ENCODE assay signal across 19 cellular contexts in genomic region chr10:72140174-72140573, GRCh38. TPM values are rescaled to one million over a fixed set of nuclear protein-coding genes. Genes with fewer than 3 reads are reported as not detected.
A peak's percentile ranks its signal among the peaks of the same experiment; 100 is the strongest.
DNase-seq lines count a peak whose midpoint lies in the region; ATAC-seq and TF ChIP-seq lines count a peak whose summit lies in the region.
"Had no signal": no experiment of that assay in that cellular context is flagged by ENCODE, and none has a peak within 500 bp of the region (broad histone marks: within the 10 kb centered on the region; RNA-seq: fewer than 3 reads in every experiment).

No MANE protein-coding gene starts in this region.

- H4K5ac ChIP-seq in H9 (ENCODE audit: insufficient read length, low read depth, low read length), result no peak overlapping the region

- no peak overlapping the region for H3K4me2 ChIP-seq in H9 (ENCODE audit: insufficient read depth, insufficient read length, low read length)

- H3K36me3 Mint-ChIP-seq in activated CD4-positive, alpha-beta T cell treated with anti-CD3 and anti-CD28 coated beads for 36 hours (ENCODE audit: low read depth), result peaks cover 20% of the 10 kb centered on the region
- H3K36me3 Mint-ChIP-seq in H9 (ENCODE audit: insufficient read depth in 1 of 3, low read depth in 3 of 3), result peaks cover 4 to 17% (median 7%) of the 10 kb centered on the region in 3 experiments
- H3K36me3 Mint-ChIP-seq in immature natural killer cell, result peaks cover 10 to 24% (median 14%) of the 10 kb centered on the region in 3 donors

- TF ChIP-seq CTCF in H9 (conservative IDR thresholded peaks at IDR 0.05), result no peak

- POLR2A ChIA-PET in activated CD4-positive, alpha-beta T cell treated with anti-CD3 and anti-CD28 coated beads for 36 hours (lab: Charles Lee), result no interaction called here

- H4K91ac ChIP-seq in H9 (ENCODE audit: insufficient read length, low read depth, low read length), result no peak overlapping the region

- H3K9ac ChIP-seq in H9 (ENCODE audit: extremely low read depth, insufficient read length, low read length), result no peak overlapping the region

- peaks cover 3% of the 10 kb centered on the region for H3K9me3 Mint-ChIP-seq in activated CD4-positive, alpha-beta T cell treated with anti-CD3 and anti-CD28 coated beads for 36 hours (ENCODE audit: low read depth)
- peaks cover 0 to 7% of the 10 kb centered on the region in 2 experiments; a peak in 2 of 5 replicates for H3K9me3 Mint-ChIP-seq in H9
- H3K9me3 Mint-ChIP-seq in immature natural killer cell, result no peaks in the 10 kb centered on the region

- peak overlapping the region; percentile 34 for H3K27ac Mint-ChIP-seq in activated CD4-positive, alpha-beta T cell treated with anti-CD3 and anti-CD28 coated beads for 36 hours
- H3K27ac Mint-ChIP-seq in H9, result peak overlapping the region in 2 of 3 experiments; percentile 17 to 54; a peak in 3 of 7 replicates
- peak overlapping the region in 1 of 6 donors; percentile 1 for H3K27ac Mint-ChIP-seq in immature natural killer cell

- no peak overlapping the region for H2BK15ac ChIP-seq in H9 (ENCODE audit: low read depth, low read length)

- H2BK5ac ChIP-seq in H9 (ENCODE audit: insufficient read length, low read length), result no peak overlapping the region

- H3K79me2 ChIP-seq in H9 (ENCODE audit: insufficient read depth, low read length), result no peaks in the 10 kb centered on the region

- no peak overlapping the region for H3K27ac ChIP-seq in H9 (ENCODE audit: insufficient read length, low read depth, low read length)
- H3K27ac ChIP-seq: HL-60, SJCRH30 had no signal

- no peak overlapping the region for H2BK120ac ChIP-seq in H9 (ENCODE audit: low read depth, low read length, poor library complexity, severe bottlenecking)

- H3K4me3 Mint-ChIP-seq in activated CD4-positive, alpha-beta T cell treated with anti-CD3 and anti-CD28 coated beads for 36 hours, result no peak overlapping the region
- H3K4me3 Mint-ChIP-seq in H9 (no peak overlapping the region), immature natural killer cell (no peak overlapping the region)

- CTCF ChIA-PET in activated CD4-positive, alpha-beta T cell treated with anti-CD3 and anti-CD28 coated beads for 36 hours (lab: Charles Lee), result no interaction called here

- no peaks in the 10 kb centered on the region for H3K9me3 ChIP-seq in H9 (ENCODE audit: control insufficient read depth, low read depth, low read length)
- H3K9me3 ChIP-seq: SJCRH30 had no signal

- H3K18ac ChIP-seq in H9 (ENCODE audit: insufficient read length, low read depth, low read length), result no peak overlapping the region

- no peak overlapping the region for H2BK20ac ChIP-seq in H9 (ENCODE audit: low read depth, low read length, poor library complexity, severe bottlenecking)

- H3K14ac ChIP-seq in H9 (ENCODE audit: insufficient read depth, low read length), result no peak overlapping the region

- H3K4me1 ChIP-seq in H9 (ENCODE audit: insufficient read depth, low read length), result no peaks in the 10 kb centered on the region; the same call in 1 of the 2 replicates
- H3K4me1 ChIP-seq: SJCRH30 had no signal

- H4K8ac ChIP-seq in H9 (replicated peaks; ENCODE audit: insufficient read length, low read depth, low read length), result no peak overlapping the region

- DNase-seq in activated CD4-positive, alpha-beta T cell treated with anti-CD3 and anti-CD28 coated beads for 36 hours, result no peak
- no peak for DNase-seq in activated CD4-positive, alpha-beta T cell treated with anti-CD3 and anti-CD28 coated beads for 48 hours
- DNase-seq in H9 (no peak), amniotic epithelial cell (ENCODE audit: low read depth) (peak; percentile 41), KG1 (lab: John Stamatoyannopoulos, UW) (no peak), glomerular visceral epithelial cell (ENCODE audit: extremely low spot score) (no peak), immature natural killer cell (no peak)
- DNase-seq: 8988T, GOT3, HCEC 1CT, MV-4-11, NCI-H1105, NCI-H1436 treated with DMSO at 0.1 percent for 48 hours, NCI-H2029, NCI-H446, NCI-H524 treated with DMSO at 0.1 percent for 48 hours, NCI-H774, SJCRH30 had no signal

- H3K4ac ChIP-seq in H9 (ENCODE audit: low read depth, low read length), result no peak overlapping the region

- no peak overlapping the region for H2BK12ac ChIP-seq in H9 (ENCODE audit: insufficient read length, low read depth, low read length)

- no peaks in the 10 kb centered on the region for H3K27me3 Mint-ChIP-seq in activated CD4-positive, alpha-beta T cell treated with anti-CD3 and anti-CD28 coated beads for 36 hours
- H3K27me3 Mint-ChIP-seq in H9 (ENCODE audit: low read depth) (no peaks in the 10 kb centered on the region), immature natural killer cell (ENCODE audit: low read depth in 3 of 3) (peaks cover 0 to 3% (median 0%) of the 10 kb centered on the region in 3 donors)

- no peak overlapping the region for H3T11ph ChIP-seq in H9 (ENCODE audit: low read length)

- peaks cover 16% of the 10 kb centered on the region for H3K4me1 Mint-ChIP-seq in activated CD4-positive, alpha-beta T cell treated with anti-CD3 and anti-CD28 coated beads for 36 hours
- H3K4me1 Mint-ChIP-seq in H9 (peaks cover 13 to 18% of the 10 kb centered on the region in 2 experiments), immature natural killer cell (peaks cover 4 to 9% of the 10 kb centered on the region in 2 donors)

- no peak overlapping the region for H2AK5ac ChIP-seq in H9 (ENCODE audit: insufficient read length, low read length)

- intact Hi-C loops in activated CD4-positive, alpha-beta T cell treated with anti-CD3 and anti-CD28 coated beads for 36 hours (cut with DNase I, micrococcal nuclease), result no loop called here

- no peaks in the 10 kb centered on the region for H3K23me2 ChIP-seq in H9 (ENCODE audit: insufficient read length, low read depth, low read length, poor library complexity, severe bottlenecking)

- H4K20me1 ChIP-seq in H9 (ENCODE audit: control insufficient read depth, insufficient read depth, insufficient read length), result no peaks in the 10 kb centered on the region

- H2AFZ ChIP-seq in H9 (ENCODE audit: low read length), result no peak overlapping the region

- H3K79me1 ChIP-seq in H9 (ENCODE audit: insufficient read depth, low read depth, low read length, poor library complexity, severe bottlenecking), result no peaks in the 10 kb centered on the region

- no peak overlapping the region for H3K56ac ChIP-seq in H9 (ENCODE audit: insufficient read length, low read depth, low read length)

- no peaks in the 10 kb centered on the region for H3K27me3 ChIP-seq in H9 (ENCODE audit: insufficient read depth, low read length)
- H3K27me3 ChIP-seq: SJCRH30 had no signal

- no peak overlapping the region for H3K23ac ChIP-seq in H9 (ENCODE audit: insufficient read length, low read depth, low read length)

- ATAC-seq in activated CD4-positive, alpha-beta T cell treated with anti-CD3 and anti-CD28 coated beads for 36 hours, result no peak

RNA-seq across cellular contexts. Expression of gene SPOCK2, which starts 51.8 kb away (rescaled TPM):
- total RNA-seq in activated CD4-positive, alpha-beta T cell treated with anti-CD3 and anti-CD28 coated beads for 36 hours, result 100 to 1,000 TPM; 158 to 165 TPM
- total RNA-seq in H9 (2021), result 0.86 and 1.8 TPM in 2 replicates
- polyA plus RNA-seq in immature natural killer cell, result 10 to 100 TPM; 58.8 to 86.0 (median 69.0) TPM

Comparison
In these comparisons a context has a peak if more than half of its experiments do, and no peak if none do; other contexts are left out.
1. RNA of gene SPOCK2, which starts 51.8 kb away (total RNA-seq): 158 to 165 TPM in activated CD4-positive, alpha-beta T cell treated with anti-CD3 and anti-CD28 coated beads for 36 hours; 0.86 to 1.8 TPM in H9; every median in the first group is over 10 times any median in the second.